11 cellular contexts compared by ENCODE assay signal in genomic region chr4:86279247-86279960, GRCh38.
"Had no signal": no experiment of that assay in that cellular context is flagged by ENCODE, and none has a peak within 500 bp of the region (broad histone marks: within the 10 kb centered on the region; RNA-seq: fewer than 3 reads in every experiment).

No MANE protein-coding gene starts in this region.

- H3K27me3 ChIP-seq: body of pancreas, tibial artery, vagina had no signal

- DNase-seq: activated naive CD4-positive, alpha-beta T cell treated with anti-CD3 and anti-CD28 coated beads, Interleukin-2, amount 50 U/mL, for 16 hours; body of pancreas; erythroblast; hypothalamus; kidney glomerular epithelial cell; naive thymus-derived CD4-positive, alpha-beta T cell; right lobe of liver; tibial artery had no signal

- H3K9me3 ChIP-seq: body of pancreas, right lobe of liver, tibial artery, vagina had no signal

- ATAC-seq: activated CD4-positive, CD25-positive, alpha-beta regulatory T cell treated with anti-CD3 and anti-CD28 coated beads, Interleukin-2, amount 50 U/mL, for 24 hours; body of pancreas; naive thymus-derived CD4-positive, alpha-beta T cell; right lobe of liver; stimulated activated effector memory CD8-positive, alpha-beta T cell treated with anti-CD3 and anti-CD28 coated beads, Interleukin-12 subunit alpha, Interleukin-12 subunit beta, amount 100 ng/mL, for 72 hours had no signal

- H3K4me1 ChIP-seq: body of pancreas, right lobe of liver, tibial artery had no signal

- H3K36me3 ChIP-seq: right lobe of liver, tibial artery, vagina had no signal

- H3K4me3 ChIP-seq: body of pancreas, right lobe of liver, tibial artery, vagina had no signal

- H3K27ac ChIP-seq: body of pancreas, right lobe of liver, tibial artery, vagina had no signal
